In the genomic region with DNA sequence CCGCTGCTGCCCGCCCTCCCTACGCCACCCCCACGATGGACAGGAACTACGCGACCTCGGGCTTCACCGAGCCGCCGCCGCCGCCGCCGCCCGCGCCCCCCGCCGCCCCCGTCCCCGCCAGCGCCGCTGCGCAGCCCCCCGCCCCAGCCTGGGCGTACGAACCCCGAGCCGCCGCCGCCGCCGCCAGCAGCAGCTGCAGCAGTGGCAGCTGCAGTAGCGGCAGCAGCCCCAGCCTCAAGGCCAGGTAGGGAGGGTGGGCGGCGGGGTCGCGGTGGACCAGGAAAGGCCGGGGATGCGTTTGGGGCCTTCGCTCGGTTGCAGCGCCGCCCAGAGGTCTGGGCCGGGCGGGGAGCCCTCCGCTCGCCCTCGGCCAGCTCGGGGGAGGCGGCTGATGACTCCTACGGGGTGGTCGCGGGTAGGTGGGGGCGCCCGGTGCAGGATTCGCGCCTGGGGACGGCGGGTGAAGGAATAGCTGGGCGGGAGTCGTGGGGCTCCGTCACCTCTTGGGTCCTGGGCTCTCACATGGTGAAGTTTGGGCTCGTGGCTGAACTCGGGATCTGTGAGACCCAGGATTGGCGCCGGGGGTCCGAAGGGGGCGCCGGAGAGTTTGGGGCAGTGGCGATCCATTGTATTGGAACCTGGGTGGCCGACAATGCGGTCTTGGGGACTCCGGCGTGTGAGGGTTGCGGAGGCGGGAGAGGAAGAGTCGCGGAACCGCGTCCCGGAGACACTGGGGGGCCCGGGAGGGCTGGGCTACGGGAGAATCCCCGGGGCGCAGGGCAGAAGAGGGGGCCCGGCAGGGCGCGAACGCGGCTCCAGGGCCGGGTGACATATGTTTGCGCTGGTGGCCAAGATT, we compare ENCODE assay signal across 8 cellular contexts. TPM values are rescaled to one million over a fixed set of nuclear protein-coding genes. Genes with fewer than 3 reads are reported as not detected.
A peak's percentile ranks its signal among the peaks of the same experiment; 100 is the strongest.
DNase-seq lines count a peak whose midpoint lies in the region; ATAC-seq and TF ChIP-seq lines count a peak whose summit lies in the region.

No MANE protein-coding gene starts in this region.

- peak overlapping the region; percentile 69 for H3K4me2 ChIP-seq in parathyroid adenoma (ENCODE audit: low read length)

- peak; percentile 63 for TF ChIP-seq CTCF in RWPE1 (conservative IDR thresholded peaks at IDR 0.05; ENCODE audit: low read depth)
- peak; percentile 26 for TF ChIP-seq CTCF in parathyroid adenoma (IDR thresholded peaks at IDR 0.05)

- H3K27ac Mint-ChIP-seq in activated naive CD8-positive, alpha-beta T cell = peak overlapping the region; percentile 91

- H3K4me3 ChIP-seq in parathyroid adenoma (ENCODE audit: low read depth, low read length) (peak overlapping the region; percentile 63), urinary bladder (ENCODE audit: low read depth, low read length) (peak overlapping the region; percentile 100)

- peak; percentile 49 for ATAC-seq in HG03354 (IDR thresholded peaks at IDR 0.05; ENCODE audit: poor library complexity, severe bottlenecking, unreplicated experiment)
- ATAC-seq in Right ventricle myocardium superior (ENCODE audit: poor library complexity) = peak; percentile 57

- peaks cover 2% of the 10 kb centered on the region for H3K79me2 ChIP-seq in parathyroid adenoma

- under 1% methylated on average over 92 of the region's 92 CpGs for WGBS in urinary bladder

- H3K27me3 ChIP-seq in parathyroid adenoma (ENCODE audit: control insufficient read depth, insufficient read depth, low read length) = no peaks in the 10 kb centered on the region

- H3K27me3 Mint-ChIP-seq in activated naive CD8-positive, alpha-beta T cell = no peaks in the 10 kb centered on the region

- H3K36me3 Mint-ChIP-seq in activated naive CD8-positive, alpha-beta T cell = peaks cover 3% of the 10 kb centered on the region

- H3K27ac ChIP-seq in RWPE1 (peak overlapping the region; percentile 93), parathyroid adenoma (peak overlapping the region; percentile 53), urinary bladder (ENCODE audit: low read depth) (peak overlapping the region; percentile 95)

- no peaks in the 10 kb centered on the region for H3K9me3 Mint-ChIP-seq in activated naive CD8-positive, alpha-beta T cell (ENCODE audit: low read depth)

- H3K9me3 ChIP-seq in parathyroid adenoma (ENCODE audit: control insufficient read depth, low read length) = no peaks in the 10 kb centered on the region

- DNase-seq in CD1c-positive myeloid dendritic cell (ENCODE audit: extremely low spot score) (peak; percentile 52), GM19238 (ENCODE audit: insufficient read length, low spot score) (peak; percentile 63), RWPE1 (ENCODE audit: low spot score) (peak; percentile 48), Right ventricle myocardium superior (peak; percentile 60)

- H3K4me1 ChIP-seq in parathyroid adenoma (peaks cover 6% of the 10 kb centered on the region), urinary bladder (ENCODE audit: insufficient read depth) (no peaks in the 10 kb centered on the region)

- no peaks in the 10 kb centered on the region for H3K36me3 ChIP-seq in parathyroid adenoma (ENCODE audit: control insufficient read depth, insufficient read depth, low read length)
- H3K36me3 ChIP-seq in urinary bladder (ENCODE audit: insufficient read depth) = no peaks in the 10 kb centered on the region

- peak overlapping the region; percentile 21 for H3K9ac ChIP-seq in parathyroid adenoma

- intact Hi-C loops in Right ventricle myocardium superior (cut with DNase I) = no loop called here

- CTCF ChIA-PET in RWPE1 (lab: Yijun Ruan, JAX) = interaction anchor here (0.9 kb wide), 1 partner anchor 83 kb away, joined by 4 read pairs; no protein-coding TSS in a partner anchor

- H3K4me3 Mint-ChIP-seq in activated naive CD8-positive, alpha-beta T cell = peak overlapping the region; percentile 91

- H2AFZ ChIP-seq in parathyroid adenoma = peak overlapping the region; percentile 81

- POLR2A ChIA-PET in RWPE1 (lab: Yijun Ruan, JAX; ENCODE audit: low non-redundant PET) = interaction anchor here (0.6 kb wide), 1 partner anchor 24 kb away, joined by 3 read pairs; no protein-coding TSS in a partner anchor

- H3K4me1 Mint-ChIP-seq in activated naive CD8-positive, alpha-beta T cell (ENCODE audit: low read depth) = peaks cover 39% of the 10 kb centered on the region

RNA-seq across cellular contexts. Expression of a gene that starts 0.7 kb away (rescaled TPM):
- total RNA-seq in Right ventricle myocardium superior (13.3 TPM), urinary bladder (78.0 TPM)
- 6.1 TPM for polyA plus RNA-seq in urinary bladder

Comparison
In these comparisons a context has a peak if more than half of its experiments do, and no peak if none do; other contexts are left out.
1. Peak in every context shown above with its lines: DNase-seq, ATAC-seq, H3K4me3 ChIP-seq and H3K27ac ChIP-seq.